Comparison of ENCODE assay signal across 1 cellular context in the genomic region with DNA sequence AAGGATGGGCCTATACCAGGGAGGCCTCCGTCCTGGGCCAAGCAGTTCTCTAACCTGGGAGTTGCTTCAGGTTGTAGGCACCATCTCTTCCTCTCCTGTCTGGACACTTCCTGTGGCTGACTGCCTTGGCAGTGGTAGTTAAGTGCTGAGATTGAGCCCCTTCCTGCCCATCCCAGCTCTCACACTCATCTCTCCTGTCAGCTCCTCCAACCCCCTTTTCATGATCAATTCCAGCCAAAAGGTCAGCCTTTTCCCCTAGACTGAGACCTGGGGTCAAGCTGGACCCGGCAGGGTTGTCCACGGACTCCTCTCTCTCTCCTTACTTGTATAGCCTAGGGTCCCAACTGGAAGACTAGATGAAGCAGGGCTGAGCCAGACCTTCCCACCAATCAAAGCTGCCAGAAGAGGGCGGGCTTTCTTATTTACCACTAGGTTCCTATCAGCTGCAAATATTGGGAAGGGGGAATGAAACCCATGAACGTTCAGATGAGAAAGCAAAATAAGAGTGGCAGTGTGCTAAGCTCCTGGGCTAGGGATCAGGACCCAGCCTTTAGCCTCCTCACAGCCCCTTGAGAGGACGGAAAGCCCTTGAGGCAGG.
TF ChIP-seq lines count a peak whose summit lies in the region.

No MANE protein-coding gene starts in this region.

TF ChIP-seq in SK-N-SH treated with all-trans-retinoic acid at 6 μM for 48 hours, 23 proteins besides CTCF, POLR2A, EP300 and RAD21 (continued from another document):
- TF ChIP-seq, protein P1, sequence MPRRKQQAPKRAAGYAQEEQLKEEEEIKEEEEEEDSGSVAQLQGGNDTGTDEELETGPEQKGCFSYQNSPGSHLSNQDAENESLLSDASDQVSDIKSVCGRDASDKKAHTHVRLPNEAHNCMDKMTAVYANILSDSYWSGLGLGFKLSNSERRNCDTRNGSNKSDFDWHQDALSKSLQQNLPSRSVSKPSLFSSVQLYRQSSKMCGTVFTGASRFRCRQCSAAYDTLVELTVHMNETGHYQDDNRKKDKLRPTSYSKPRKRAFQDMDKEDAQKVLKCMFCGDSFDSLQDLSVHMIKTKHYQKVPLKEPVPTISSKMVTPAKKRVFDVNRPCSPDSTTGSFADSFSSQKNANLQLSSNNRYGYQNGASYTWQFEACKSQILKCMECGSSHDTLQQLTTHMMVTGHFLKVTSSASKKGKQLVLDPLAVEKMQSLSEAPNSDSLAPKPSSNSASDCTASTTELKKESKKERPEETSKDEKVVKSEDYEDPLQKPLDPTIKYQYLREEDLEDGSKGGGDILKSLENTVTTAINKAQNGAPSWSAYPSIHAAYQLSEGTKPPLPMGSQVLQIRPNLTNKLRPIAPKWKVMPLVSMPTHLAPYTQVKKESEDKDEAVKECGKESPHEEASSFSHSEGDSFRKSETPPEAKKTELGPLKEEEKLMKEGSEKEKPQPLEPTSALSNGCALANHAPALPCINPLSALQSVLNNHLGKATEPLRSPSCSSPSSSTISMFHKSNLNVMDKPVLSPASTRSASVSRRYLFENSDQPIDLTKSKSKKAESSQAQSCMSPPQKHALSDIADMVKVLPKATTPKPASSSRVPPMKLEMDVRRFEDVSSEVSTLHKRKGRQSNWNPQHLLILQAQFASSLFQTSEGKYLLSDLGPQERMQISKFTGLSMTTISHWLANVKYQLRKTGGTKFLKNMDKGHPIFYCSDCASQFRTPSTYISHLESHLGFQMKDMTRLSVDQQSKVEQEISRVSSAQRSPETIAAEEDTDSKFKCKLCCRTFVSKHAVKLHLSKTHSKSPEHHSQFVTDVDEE (CRISPR knock-in tag; IDR thresholded peaks at IDR 0.05), result no peak
- TF ChIP-seq, protein P2, sequence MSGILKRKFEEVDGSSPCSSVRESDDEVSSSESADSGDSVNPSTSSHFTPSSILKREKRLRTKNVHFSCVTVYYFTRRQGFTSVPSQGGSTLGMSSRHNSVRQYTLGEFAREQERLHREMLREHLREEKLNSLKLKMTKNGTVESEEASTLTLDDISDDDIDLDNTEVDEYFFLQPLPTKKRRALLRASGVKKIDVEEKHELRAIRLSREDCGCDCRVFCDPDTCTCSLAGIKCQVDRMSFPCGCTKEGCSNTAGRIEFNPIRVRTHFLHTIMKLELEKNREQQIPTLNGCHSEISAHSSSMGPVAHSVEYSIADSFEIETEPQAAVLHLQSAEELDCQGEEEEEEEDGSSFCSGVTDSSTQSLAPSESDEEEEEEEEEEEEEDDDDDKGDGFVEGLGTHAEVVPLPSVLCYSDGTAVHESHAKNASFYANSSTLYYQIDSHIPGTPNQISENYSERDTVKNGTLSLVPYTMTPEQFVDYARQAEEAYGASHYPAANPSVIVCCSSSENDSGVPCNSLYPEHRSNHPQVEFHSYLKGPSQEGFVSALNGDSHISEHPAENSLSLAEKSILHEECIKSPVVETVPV (CRISPR knock-in tag; IDR thresholded peaks at IDR 0.05), result no peak
- no peak for TF ChIP-seq ZNF565 (CRISPR knock-in tag; conservative IDR thresholded peaks at IDR 0.05; ENCODE audit: low read depth)
